In genomic region chr7:129522088-129522970, GRCh38 we compare ENCODE assay signal across 21 cellular contexts. TPM values are rescaled to one million over a fixed set of nuclear protein-coding genes. Genes with fewer than 3 reads are reported as not detected.
DNase-seq lines count a peak whose midpoint lies in the region; ATAC-seq and TF ChIP-seq lines count a peak whose summit lies in the region.
"Had no signal": no experiment of that assay in that cellular context is flagged by ENCODE, and none has a peak within 500 bp of the region (broad histone marks: within the 10 kb centered on the region; RNA-seq: fewer than 3 reads in every experiment).

No MANE protein-coding gene starts in this region.

- H3K18ac ChIP-seq in mesenchymal stem cell (ENCODE audit: low read depth in 1 of 2, low read length in 2 of 2): no peak overlapping the region

- H3K9ac ChIP-seq in mesenchymal stem cell (ENCODE audit: low read length): no peak overlapping the region

- H3K27ac Mint-ChIP-seq in activated naive CD8-positive, alpha-beta T cell treated with anti-CD3 and anti-CD28 coated beads for 36 hours: no peak overlapping the region

- H2BK120ac ChIP-seq in mesenchymal stem cell (ENCODE audit: low read depth, low read length): no peak overlapping the region

- no peaks in the 10 kb centered on the region for H3K79me1 ChIP-seq in mesenchymal stem cell (replicated peaks; ENCODE audit: low read length, poor library complexity, severe bottlenecking)

- H2BK5ac ChIP-seq in mesenchymal stem cell (ENCODE audit: low read depth, low read length, poor library complexity, severe bottlenecking): no peak overlapping the region

- TF ChIP-seq POLR2A in esophagus squamous epithelium (IDR thresholded peaks at IDR 0.05): no peak

- no peaks in the 10 kb centered on the region for H3K4me1 Mint-ChIP-seq in activated naive CD8-positive, alpha-beta T cell treated with anti-CD3 and anti-CD28 coated beads for 36 hours

- no peak overlapping the region for H4K8ac ChIP-seq in mesenchymal stem cell (ENCODE audit: low read length)

- no peak overlapping the region for H2AFZ ChIP-seq in mesenchymal stem cell (ENCODE audit: low read depth, low read length)

- H3K27me3 Mint-ChIP-seq in activated naive CD8-positive, alpha-beta T cell treated with anti-CD3 and anti-CD28 coated beads for 36 hours: peaks cover 22% of the 10 kb centered on the region

- no peaks in the 10 kb centered on the region for H3K36me3 Mint-ChIP-seq in activated naive CD8-positive, alpha-beta T cell treated with anti-CD3 and anti-CD28 coated beads for 36 hours

- H2BK15ac ChIP-seq in mesenchymal stem cell (ENCODE audit: low read depth, poor library complexity, severe bottlenecking): no peak overlapping the region

- DNase-seq in GM03348 (ENCODE audit: low spot score): peak; percentile 40
- no peak for DNase-seq in RWPE2 (ENCODE audit: low spot score)
- peak; percentile 33 for DNase-seq in epithelial cell of esophagus (ENCODE audit: low read depth)
- peak; percentile 16 for DNase-seq in mesenchymal stem cell
- no peak for DNase-seq in esophagus squamous epithelium (lab: John Stamatoyannopoulos, UW)
- DNase-seq in Ammon's horn (ENCODE audit: low spot score): no peak
- no peak for DNase-seq in activated naive CD8-positive, alpha-beta T cell treated with anti-CD3 and anti-CD28 coated beads for 36 hours
- DNase-seq: AML-193; Calu3; mucosa of descending colon; NCI-H2081 treated with DMSO at 0.1 percent for 48 hours; NCI-H526 treated with DMSO at 0.1 percent for 48 hours; PC-3; sigmoid colon; stimulated activated CD4-positive, alpha-beta T cell treated with anti-CD3 and anti-CD28 coated beads, Interleukin-4, amount 100 ng/mL, for 1 hour; stimulated activated CD8-positive, alpha-beta memory T cell treated with anti-CD3 and anti-CD28 coated beads, Interleukin-4, amount 100 ng/mL, for 48 hours had no signal

- H3K9me3 ChIP-seq in RWPE2 (ENCODE audit: severe bottlenecking) (no peaks in the 10 kb centered on the region), mesenchymal stem cell (ENCODE audit: control insufficient read depth, low read length) (no peaks in the 10 kb centered on the region), esophagus squamous epithelium (no peaks in the 10 kb centered on the region)
- H3K9me3 ChIP-seq: adrenal gland, mucosa of descending colon, sigmoid colon, thoracic aorta had no signal

- H3K9me3 Mint-ChIP-seq in activated naive CD8-positive, alpha-beta T cell treated with anti-CD3 and anti-CD28 coated beads for 36 hours: no peaks in the 10 kb centered on the region

- H3K4me1 ChIP-seq in RWPE2 (ENCODE audit: insufficient read depth, poor library complexity, severe bottlenecking) (no peaks in the 10 kb centered on the region), mesenchymal stem cell (ENCODE audit: control insufficient read depth, insufficient read depth, low read depth, low read length) (no peaks in the 10 kb centered on the region), esophagus squamous epithelium (no peaks in the 10 kb centered on the region)
- H3K4me1 ChIP-seq: adrenal gland, sigmoid colon had no signal

- no peak overlapping the region for H4K91ac ChIP-seq in mesenchymal stem cell (ENCODE audit: low read length)

- no peak overlapping the region for H2BK12ac ChIP-seq in mesenchymal stem cell (ENCODE audit: low read length in 2 of 2)

- H3K14ac ChIP-seq in mesenchymal stem cell (ENCODE audit: low read length in 2 of 2): no peak overlapping the region

- H2AK5ac ChIP-seq in mesenchymal stem cell (ENCODE audit: low read length, severe bottlenecking): no peak overlapping the region

- H3K36me3 ChIP-seq in RWPE2 (ENCODE audit: low read depth) (no peaks in the 10 kb centered on the region), mesenchymal stem cell (ENCODE audit: control insufficient read depth in 1 of 2, insufficient read depth in 2 of 2, low read depth in 1 of 2, low read length in 2 of 2) (no peaks in the 10 kb centered on the region), esophagus squamous epithelium (no peaks in the 10 kb centered on the region)
- H3K36me3 ChIP-seq: adrenal gland, sigmoid colon, thoracic aorta had no signal

- H3K4me3 Mint-ChIP-seq in activated naive CD8-positive, alpha-beta T cell treated with anti-CD3 and anti-CD28 coated beads for 36 hours: no peak overlapping the region

- no peak overlapping the region for H3K27ac ChIP-seq in RWPE2 (ENCODE audit: poor library complexity, severe bottlenecking)
- no peak overlapping the region for H3K27ac ChIP-seq in mesenchymal stem cell (ENCODE audit: low read length, poor library complexity, severe bottlenecking)
- H3K27ac ChIP-seq in esophagus squamous epithelium: no peak overlapping the region
- H3K27ac ChIP-seq: adrenal gland, epithelial cell of prostate, sigmoid colon, thoracic aorta had no signal

- TF ChIP-seq CTCF in RWPE2 (IDR thresholded peaks at IDR 0.05; ENCODE audit: poor library complexity, severe bottlenecking) (no peak), epithelial cell of esophagus (IDR thresholded peaks at IDR 0.05; ENCODE audit: insufficient read depth, low read depth, low read length, missing control alignments) (no peak), esophagus squamous epithelium (IDR thresholded peaks at IDR 0.05) (no peak)

- no peak overlapping the region for H3K4ac ChIP-seq in mesenchymal stem cell (ENCODE audit: low read depth in 1 of 2, low read length in 2 of 2)

- H3K4me3 ChIP-seq in RWPE2 (ENCODE audit: severe bottlenecking) (no peak overlapping the region), epithelial cell of esophagus (ENCODE audit: low read length) (no peak overlapping the region), mesenchymal stem cell (ENCODE audit: insufficient read depth in 1 of 2, low read depth in 1 of 2, low read length in 2 of 2) (no peak overlapping the region), esophagus squamous epithelium (no peak overlapping the region)
- H3K4me3 ChIP-seq: adrenal gland, mucosa of descending colon, sigmoid colon, thoracic aorta had no signal

- peak; percentile 51; the same call in 2 of the 3 replicates for ATAC-seq in RWPE2 (ENCODE audit: low read depth)
- no peak for ATAC-seq in GM21529 (IDR thresholded peaks at IDR 0.05; ENCODE audit: unreplicated experiment)
- ATAC-seq: mucosa of descending colon, PC-3 had no signal

- 61% methylated on average over 27 of the region's 30 CpGs for WGBS in mesenchymal stem cell
- 42 to 56% methylated on average over 24 to 28 of the region's 30 CpGs for WGBS in esophagus squamous epithelium, 2 donors

- H3K23ac ChIP-seq in mesenchymal stem cell (ENCODE audit: low read length in 2 of 2): no peak overlapping the region

- H3K4me2 ChIP-seq in mesenchymal stem cell (ENCODE audit: low read length, poor library complexity, severe bottlenecking): no peak overlapping the region

- no peaks in the 10 kb centered on the region for H3K27me3 ChIP-seq in RWPE2 (ENCODE audit: insufficient read depth, poor library complexity, severe bottlenecking)
- H3K27me3 ChIP-seq in mesenchymal stem cell (ENCODE audit: control insufficient read depth in 1 of 2, insufficient read depth in 1 of 2, low read length in 2 of 2): peaks cover 18 to 26% of the 10 kb centered on the region in 2 experiments
- peaks cover 0 to 37% (median 0%) of the 10 kb centered on the region in 4 donors for H3K27me3 ChIP-seq in esophagus squamous epithelium
- H3K27me3 ChIP-seq: adrenal gland had no signal

- intact Hi-C loops in esophagus squamous epithelium (cut with DNase I): no loop called here

RNA-seq across cellular contexts. Expression of gene SMKR1, which starts 20.0 kb away (rescaled TPM):
- not detected for polyA plus RNA-seq in mesenchymal stem cell (2013, experiment 1 of 2)
- polyA plus RNA-seq in mesenchymal stem cell (2013, experiment 2 of 2): 0.07 TPM
- total RNA-seq in esophagus squamous epithelium: 1 to 10 TPM in 1 of 4 donors, not detected in 3; 1.7 TPM
- total RNA-seq in activated naive CD8-positive, alpha-beta T cell treated with anti-CD3 and anti-CD28 coated beads for 36 hours: 1 to 10 TPM; 4.1 to 6.1 TPM
- total RNA-seq: Calu3, kidney epithelial cell, mucosa of descending colon, sigmoid colon, thoracic aorta had no signal

Comparison
In these comparisons a context has a peak if more than half of its experiments do, and no peak if none do; other contexts are left out.
1. DNase-seq: peak in GM03348 (single experiment), epithelial cell of esophagus (single experiment) and mesenchymal stem cell (single experiment); none in RWPE2 (single experiment), esophagus squamous epithelium (single experiment), Ammon's horn (single experiment) and activated naive CD8-positive, alpha-beta T cell treated with anti-CD3 and anti-CD28 coated beads for 36 hours (single experiment).